11 cellular contexts compared by ENCODE assay signal in genomic region chr22:17536269-17536668, GRCh38. TPM values are rescaled to one million over a fixed set of nuclear protein-coding genes. Genes with fewer than 3 reads are reported as not detected.
DNase-seq lines count a peak whose midpoint lies in the region; TF ChIP-seq lines count a peak whose summit lies in the region.
"Had no signal": no experiment of that assay in that cellular context is flagged by ENCODE, and none has a peak within 500 bp of the region (broad histone marks: within the 10 kb centered on the region; RNA-seq: fewer than 3 reads in every experiment).

No MANE protein-coding gene starts in this region.

- no peak overlapping the region for H3K4me3 ChIP-seq in MG63
- H3K4me3 ChIP-seq: SJCRH30 had no signal

- no peaks in the 10 kb centered on the region for H3K36me3 Mint-ChIP-seq in type B pancreatic cell

- no peaks in the 10 kb centered on the region for H3K27me3 ChIP-seq in MG63
- H3K27me3 ChIP-seq: SJCRH30 had no signal

- no peak overlapping the region for H3K27ac Mint-ChIP-seq in type B pancreatic cell
- H3K27ac Mint-ChIP-seq: stimulated activated naive CD8-positive, alpha-beta T cell treated with anti-CD3 and anti-CD28 coated beads, Interleukin-15, Interleukin-2, amounts not matched to agents 100 ng/mL and 50 ng/mL, for 24 hours had no signal

- H3K4me1 Mint-ChIP-seq in type B pancreatic cell (ENCODE audit: unreplicated experiment): no peaks in the 10 kb centered on the region

- no peaks in the 10 kb centered on the region for H3K9me3 ChIP-seq in MG63
- H3K9me3 ChIP-seq: SJCRH30 had no signal

- DNase-seq in MG63: peak; percentile 90
- DNase-seq in cerebellum (ENCODE audit: low spot score): peak; percentile 83
- DNase-seq in mucosa of gallbladder (ENCODE audit: low spot score): peak; percentile 16
- DNase-seq in GM10266 (ENCODE audit: extremely low spot score): no peak
- no peak for DNase-seq in stimulated activated CD4-positive, alpha-beta T cell treated with anti-CD3 and anti-CD28 coated beads, Interleukin-4, amount 100 ng/mL, for 24 hours
- no peak for DNase-seq in type B pancreatic cell (ENCODE audit: extremely low spot score, unreplicated experiment)
- no peak for DNase-seq in stimulated activated CD4-positive, alpha-beta T cell treated with anti-CD3 and anti-CD28 coated beads, Interleukin-4, amount 100 ng/mL, for 4 hours
- DNase-seq: NCI-H2107, SJCRH30 had no signal

- no peak for TF ChIP-seq CTCF in GM10266 (IDR thresholded peaks at IDR 0.05; ENCODE audit: control insufficient read depth, insufficient read depth, low read depth, missing control alignments)
- TF ChIP-seq CTCF in type B pancreatic cell (conservative IDR thresholded peaks at IDR 0.05): no peak

- H3K36me3 ChIP-seq in MG63: no peaks in the 10 kb centered on the region

- no peaks in the 10 kb centered on the region for H3K27me3 Mint-ChIP-seq in type B pancreatic cell
- H3K27me3 Mint-ChIP-seq: stimulated activated naive CD8-positive, alpha-beta T cell treated with anti-CD3 and anti-CD28 coated beads, Interleukin-15, Interleukin-2, amounts not matched to agents 100 ng/mL and 50 ng/mL, for 24 hours had no signal

- no peak overlapping the region for H3K4me3 Mint-ChIP-seq in type B pancreatic cell
- H3K4me3 Mint-ChIP-seq: stimulated activated naive CD8-positive, alpha-beta T cell treated with anti-CD3 and anti-CD28 coated beads, Interleukin-15, Interleukin-2, amounts not matched to agents 100 ng/mL and 50 ng/mL, for 24 hours had no signal

- H3K9me3 Mint-ChIP-seq in type B pancreatic cell: no peaks in the 10 kb centered on the region
- H3K9me3 Mint-ChIP-seq: stimulated activated naive CD8-positive, alpha-beta T cell treated with anti-CD3 and anti-CD28 coated beads, Interleukin-15, Interleukin-2, amounts not matched to agents 100 ng/mL and 50 ng/mL, for 24 hours had no signal

RNA-seq across cellular contexts. Expression of gene SLC25A18, which starts 27.0 kb away (rescaled TPM):
- total RNA-seq in MG63 (2014; rRNA removed; shearing (Covaris generic); ENCODE audit: low replicate concordance): 0.16 TPM in 1 of 2 replicates, not detected in the other
- total RNA-seq in cerebellum (2.5 TPM), mucosa of gallbladder (0.92 TPM), type B pancreatic cell (ENCODE audit: low replicate concordance) (0.43 and 1.4 TPM in 2 replicates)
- total RNA-seq: dermis microvascular lymphatic vessel endothelial cell had no signal

Comparison
In these comparisons a context has a peak if more than half of its experiments do, and no peak if none do; other contexts are left out.
1. DNase-seq: peak in MG63 (single experiment), cerebellum (single experiment) and mucosa of gallbladder (single experiment); none in GM10266 (single experiment), stimulated activated CD4-positive, alpha-beta T cell treated with anti-CD3 and anti-CD28 coated beads, Interleukin-4, amount 100 ng/mL, for 24 hours (single experiment), type B pancreatic cell (single experiment) and stimulated activated CD4-positive, alpha-beta T cell treated with anti-CD3 and anti-CD28 coated beads, Interleukin-4, amount 100 ng/mL, for 4 hours (0 of 2).